In genomic region chr2:105187531-105187930, GRCh38 we compare ENCODE assay signal across 21 cellular contexts. TPM values are rescaled to one million over a fixed set of nuclear protein-coding genes. Genes with fewer than 3 reads are reported as not detected.
DNase-seq lines count a peak whose midpoint lies in the region; ATAC-seq and TF ChIP-seq lines count a peak whose summit lies in the region.
"Had no signal": no experiment of that assay in that cellular context is flagged by ENCODE, and none has a peak within 500 bp of the region (broad histone marks: within the 10 kb centered on the region; RNA-seq: fewer than 3 reads in every experiment).

No MANE protein-coding gene starts in this region.

- H3K9ac ChIP-seq in GM23248 (no peak overlapping the region), OCI-LY3 (ENCODE audit: low read length) (no peak overlapping the region)

- H3K36me3 ChIP-seq in GM23248 (ENCODE audit: low read depth): no peaks in the 10 kb centered on the region
- no peaks in the 10 kb centered on the region for H3K36me3 ChIP-seq in OCI-LY3 (replicated peaks; ENCODE audit: low read depth, low read length)
- H3K36me3 ChIP-seq: thoracic aorta had no signal

- H3K4me3 ChIP-seq in GM23248 (no peak overlapping the region), OCI-LY3 (ENCODE audit: low read length) (peak overlapping the region; percentile 34; the same call in 1 of the 2 replicates), fibroblast of mammary gland (ENCODE audit: control insufficient read depth, low read depth, low read length) (no peak overlapping the region)
- H3K4me3 ChIP-seq: thoracic aorta had no signal

- H3K4me1 ChIP-seq in GM23248 (ENCODE audit: insufficient read depth): no peaks in the 10 kb centered on the region
- H3K4me1 ChIP-seq in OCI-LY3 (ENCODE audit: low read length): peaks cover 36% of the 10 kb centered on the region

- no peaks in the 10 kb centered on the region for H3K9me3 ChIP-seq in GM23248 (ENCODE audit: low read depth)
- peaks cover 12% of the 10 kb centered on the region for H3K9me3 ChIP-seq in OCI-LY3 (ENCODE audit: insufficient read depth, low read length)
- H3K9me3 ChIP-seq: thoracic aorta had no signal

- H3K27ac ChIP-seq in GM23248: no peak overlapping the region
- no peak overlapping the region for H3K27ac ChIP-seq in OCI-LY3 (ENCODE audit: low read length)
- H3K27ac ChIP-seq: thoracic aorta had no signal

- no peaks in the 10 kb centered on the region for H3F3A ChIP-seq in GM23248 (ENCODE audit: insufficient read depth)

- H3K4me2 ChIP-seq in GM23248 (ENCODE audit: unreplicated experiment) (no peak overlapping the region), OCI-LY3 (ENCODE audit: low read length) (peak overlapping the region; percentile 50)

- ATAC-seq in HG03342 (IDR thresholded peaks at IDR 0.05; ENCODE audit: unreplicated experiment) (no peak), HG03280 (IDR thresholded peaks at IDR 0.05; ENCODE audit: unreplicated experiment) (no peak)
- ATAC-seq: right cardiac atrium; stimulated activated memory B cell treated with anti-CD40 and anti-IgM and Interleukin-4, amounts not matched to agents 10 μg/mL and 1 μg/mL and 100 μg/mL, for 72 hours had no signal

- H2AFZ ChIP-seq in GM23248 (no peak overlapping the region), OCI-LY3 (ENCODE audit: low read depth, low read length) (no peak overlapping the region)

- in situ Hi-C loops in GM23248 (cut with MboI): no loop called here

- DNase-seq in GM23248 (peak; percentile 7), fibroblast of mammary gland (ENCODE audit: low read depth) (peak; percentile 29), renal cortical epithelial cell (ENCODE audit: low read depth) (peak; percentile 65)
- DNase-seq in activated CD4-positive, alpha-beta T cell treated with anti-CD3 and anti-CD28 coated beads for 1 hour: no peak
- no peak for DNase-seq in stimulated activated CD8-positive, alpha-beta memory T cell treated with anti-CD3 and anti-CD28 coated beads, Interleukin-4, amount 100 ng/mL, for 48 hours
- DNase-seq: activated CD4-positive, alpha-beta T cell treated with anti-CD3 and anti-CD28 coated beads for 48 hours; central memory CD4-positive, alpha-beta T cell; head of caudate nucleus; MM.1S; NCI-H1694; NK-92 treated with Interleukin-12 subunit alpha and Interleukin-12 subunit beta, amount 100 ng/mL, for 24 hours; occipital lobe; right cardiac atrium had no signal

- no peak for TF ChIP-seq CTCF in OCI-LY3 (IDR thresholded peaks at IDR 0.05; ENCODE audit: low read depth, low read length)
- TF ChIP-seq CTCF in fibroblast of mammary gland (conservative IDR thresholded peaks at IDR 0.05; ENCODE audit: control insufficient read depth, insufficient read depth, low read depth, low read length): no peak

- H3K79me2 ChIP-seq in GM23248 (ENCODE audit: insufficient read depth) (no peaks in the 10 kb centered on the region), OCI-LY3 (ENCODE audit: low read length) (no peaks in the 10 kb centered on the region)

- H3K9me2 ChIP-seq in GM23248 (ENCODE audit: insufficient read depth): no peaks in the 10 kb centered on the region

- peaks cover 21% of the 10 kb centered on the region; the same call in 1 of the 2 replicates for H3K27me3 ChIP-seq in GM23248 (replicated peaks; ENCODE audit: insufficient read depth)
- H3K27me3 ChIP-seq in OCI-LY3 (ENCODE audit: low read depth, low read length): peaks cover 26% of the 10 kb centered on the region

- WGBS in GM23248 (ENCODE audit: low coverage in 1 of 2, low lambda C conversion rate in 2 of 2, missing lambda C conversion rate in 2 of 2), 2 experiments: 42 to 46% methylated on average over 7 of the region's 7 CpGs

- H4K20me1 ChIP-seq in GM23248 (ENCODE audit: insufficient read depth): no peaks in the 10 kb centered on the region
- H4K20me1 ChIP-seq in OCI-LY3 (ENCODE audit: insufficient read depth, low read length): no peaks in the 10 kb centered on the region; the same call in 1 of the 2 replicates

RNA-seq across cellular contexts. Expression of gene GPR45, which starts 54.0 kb away (rescaled TPM):
- not detected in 2 replicates for total RNA-seq in GM23248 (2014; rRNA removed; shearing (Covaris generic))
- polyA plus RNA-seq in GM23248 (2016; fragmentation: Nextera tagmentation; extraction: Ambion mirVana): not detected in 2 replicates
- not detected in 2 replicates for total RNA-seq in renal cortical epithelial cell
- total RNA-seq: liver, right cardiac atrium, thoracic aorta had no signal
- polyA plus RNA-seq: adipose tissue, esophagus, liver, right cardiac atrium had no signal

Comparison
In these comparisons a context has a peak if more than half of its experiments do, and no peak if none do; other contexts are left out.
1. DNase-seq: peak in GM23248 (single experiment), fibroblast of mammary gland (single experiment) and renal cortical epithelial cell (single experiment); none in activated CD4-positive, alpha-beta T cell treated with anti-CD3 and anti-CD28 coated beads for 1 hour (single experiment) and stimulated activated CD8-positive, alpha-beta memory T cell treated with anti-CD3 and anti-CD28 coated beads, Interleukin-4, amount 100 ng/mL, for 48 hours (single experiment).